In the genomic region with DNA sequence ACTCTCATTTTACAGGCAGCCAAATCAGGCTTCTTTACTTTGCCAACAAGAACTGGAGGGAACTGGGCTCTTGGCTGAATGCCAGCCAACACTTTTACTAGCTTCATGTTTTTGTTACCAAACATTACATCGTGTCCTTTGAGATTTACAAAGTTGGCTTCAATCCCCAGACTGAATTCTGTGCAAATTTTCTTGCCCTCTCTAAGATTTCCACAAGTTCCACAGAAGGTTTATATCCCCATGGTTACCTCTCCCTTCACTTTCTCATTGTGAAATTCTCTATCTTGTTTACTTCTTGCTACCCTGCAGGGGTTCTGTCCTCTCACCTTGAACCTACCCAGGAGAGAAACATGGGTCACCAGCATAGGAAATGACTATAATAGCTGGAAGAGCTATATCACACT, we compare ENCODE assay signal across 9 cellular contexts. TPM values are rescaled to one million over a fixed set of nuclear protein-coding genes. Genes with fewer than 3 reads are reported as not detected.
DNase-seq lines count a peak whose midpoint lies in the region; ATAC-seq and TF ChIP-seq lines count a peak whose summit lies in the region.
"Had no signal": no experiment of that assay in that cellular context is flagged by ENCODE, and none has a peak within 500 bp of the region (broad histone marks: within the 10 kb centered on the region; RNA-seq: fewer than 3 reads in every experiment).

No MANE protein-coding gene starts in this region.

- no peaks in the 10 kb centered on the region for H3K36me3 ChIP-seq in thoracic aorta

- H3K4me3 ChIP-seq in lower leg skin (ENCODE audit: low read depth, poor library complexity, severe bottlenecking) (no peak overlapping the region), thoracic aorta (no peak overlapping the region)

- 0% methylated on average over 1 of the region's 1 CpG for WGBS in lower leg skin, 2 donors

- intact Hi-C loops in lower leg skin (cut with DNase I; ENCODE audit: low total_unique reads), result no loop called here

- no peaks in the 10 kb centered on the region for H3K27me3 ChIP-seq in thoracic aorta (replicated peaks; ENCODE audit: insufficient read depth)

- peak; percentile 10 for DNase-seq in DMS153 (lab: John Stamatoyannopoulos, UW)
- DNase-seq in DMS153 treated with DMSO at 0.1 percent for 48 hours (lab: John Stamatoyannopoulos, UW; ENCODE audit: unreplicated experiment), result no peak
- DNase-seq in cerebellar cortex (ENCODE audit: low spot score), result peak; percentile 31
- DNase-seq in lower leg skin (ENCODE audit: low spot score in 2 of 2), result peak; percentile 76 to 93
- peak; percentile 38 for DNase-seq in thoracic aorta (ENCODE audit: low spot score)
- no peak for DNase-seq in activated gamma-delta T cell treated with Interleukin-2 at 50 U/mL for 16 hours
- DNase-seq in NCI-H2107 (lab: John Stamatoyannopoulos, UW), result no peak
- DNase-seq: activated naive CD4-positive, alpha-beta T cell treated with anti-CD3 and anti-CD28 coated beads for 36 hours had no signal

- no peaks in the 10 kb centered on the region for H3K9me3 ChIP-seq in thoracic aorta

- H3K27ac ChIP-seq in thoracic aorta, result no peak overlapping the region

- no peak for TF ChIP-seq CTCF in lower leg skin (IDR thresholded peaks at IDR 0.05)
- TF ChIP-seq CTCF in thoracic aorta (IDR thresholded peaks at IDR 0.05), result no peak

- ATAC-seq in thoracic aorta (ENCODE audit: insufficient number of reproducible peaks, low FRiP score, low read depth) (no peak), HG02970 (IDR thresholded peaks at IDR 0.05; ENCODE audit: low FRiP score, unreplicated experiment) (no peak)

- TF ChIP-seq POLR2A in lower leg skin (IDR thresholded peaks at IDR 0.05), result no peak

- H3K4me1 ChIP-seq in thoracic aorta (ENCODE audit: control insufficient read depth in 1 of 2, low read depth in 2 of 2), result peaks cover 3 to 9% of the 10 kb centered on the region in 2 donors

RNA-seq across cellular contexts. Expression of gene PLCB1, which starts 37.6 kb away (rescaled TPM):
- total RNA-seq in lower leg skin (10 to 100 TPM in 2 of 4 donors, 1 to 10 TPM in 2; 4.1 to 16.2 (median 9.1) TPM), thoracic aorta (10 to 100 TPM; 10.8 to 16.3 TPM)

Comparison
In these comparisons a context has a peak if more than half of its experiments do, and no peak if none do; other contexts are left out.
1. DNase-seq: peak in DMS153 (single experiment), cerebellar cortex (single experiment), lower leg skin (2 of 2) and thoracic aorta (single experiment); none in DMS153 treated with DMSO at 0.1 percent for 48 hours (single experiment), activated gamma-delta T cell treated with Interleukin-2 at 50 U/mL for 16 hours (single experiment) and NCI-H2107 (single experiment).